In the genomic region with DNA sequence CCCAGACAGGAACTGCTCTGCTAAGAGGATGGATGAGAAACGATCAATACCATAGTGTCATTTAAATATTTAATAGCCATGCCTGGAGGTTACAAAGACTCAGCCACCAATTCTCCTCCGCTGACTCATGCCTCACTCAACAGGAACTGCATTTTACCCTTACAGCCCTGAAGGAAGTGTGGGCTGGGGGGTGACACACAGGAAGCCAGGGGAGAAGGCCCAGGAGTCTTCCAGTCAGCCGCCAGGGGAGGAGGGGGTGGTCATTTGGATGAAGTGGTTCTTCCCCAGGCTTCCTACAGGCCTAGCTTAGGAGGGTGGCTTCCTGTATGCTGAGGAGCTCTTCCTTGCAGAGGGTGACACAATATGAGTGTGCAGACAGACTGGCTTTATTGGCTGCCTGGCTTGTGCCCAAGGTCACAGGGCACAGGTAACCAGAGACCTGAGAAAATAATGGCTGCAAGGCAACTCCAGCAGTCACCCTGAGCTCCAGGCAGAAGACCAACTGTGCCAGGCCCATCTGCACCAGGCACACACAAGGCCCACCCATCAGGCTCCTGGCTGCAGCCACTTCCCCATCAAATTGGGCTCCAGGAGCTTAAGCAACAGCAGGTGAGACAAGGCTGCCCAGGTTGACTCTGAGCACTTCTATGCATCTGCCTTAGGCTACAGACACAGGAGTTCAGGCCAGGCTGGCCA, we compare ENCODE assay signal across 8 cellular contexts. TPM values are rescaled to one million over a fixed set of nuclear protein-coding genes. Genes with fewer than 3 reads are reported as not detected.
DNase-seq lines count a peak whose midpoint lies in the region; ATAC-seq, FAIRE-seq and TF ChIP-seq lines count a peak whose summit lies in the region.

No MANE protein-coding gene starts in this region.

- no peak for TF ChIP-seq POLR2A in suprapubic skin (IDR thresholded peaks at IDR 0.05)

- no peaks in the 10 kb centered on the region for H3K9me3 Mint-ChIP-seq in neural crest cell

- TF ChIP-seq EP300 in suprapubic skin (IDR thresholded peaks at IDR 0.05): no peak

- DNase-seq in ELR (ENCODE audit: low read depth): peak; percentile 100
- peak; percentile 83 for DNase-seq in NOMO-1 treated with dmso at 0.1 percent for 144 hours (lab: John Stamatoyannopoulos, UW; ENCODE audit: unreplicated experiment)
- DNase-seq in activated T-cell treated with anti-CD3 and anti-CD28 coated beads for 24 hours (ENCODE audit: low read depth): peak; percentile 76
- DNase-seq in neural crest cell (ENCODE audit: low read depth, low spot score): no peak
- no peak for DNase-seq in suprapubic skin (ENCODE audit: low spot score in 2 of 2)
- DNase-seq in frontal cortex (ENCODE audit: low spot score in 2 of 2): no peak

- TF ChIP-seq CTCF in neural crest cell (conservative IDR thresholded peaks at IDR 0.05) (peak; percentile 38), suprapubic skin (IDR thresholded peaks at IDR 0.05) (no peak)

- no peak for ATAC-seq in HG02870 (IDR thresholded peaks at IDR 0.05; ENCODE audit: unreplicated experiment)

- H3K4me3 ChIP-seq in esophagus (ENCODE audit: low read depth in 1 of 2, low read length in 2 of 2) (no peak overlapping the region), suprapubic skin (peak overlapping the region; percentile 12)

- H3K4me1 ChIP-seq in esophagus (ENCODE audit: control insufficient read depth in 2 of 2, insufficient read depth in 2 of 2, low read length in 1 of 2) (peaks cover 28 to 44% of the 10 kb centered on the region in 2 donors), suprapubic skin (peaks cover 100% of the 10 kb centered on the region)

- FAIRE-seq in frontal cortex (lab: Jason Lieb, UNC): no peak

- H3K9me3 ChIP-seq in esophagus (ENCODE audit: control insufficient read depth in 2 of 2, insufficient read depth in 1 of 2, low read depth in 1 of 2, low read length in 1 of 2): no peaks in the 10 kb centered on the region
- no peaks in the 10 kb centered on the region for H3K9me3 ChIP-seq in suprapubic skin

- no peaks in the 10 kb centered on the region for H3K36me3 ChIP-seq in esophagus (ENCODE audit: control insufficient read depth in 2 of 2, insufficient read depth in 2 of 2, low read length in 1 of 2)
- peaks cover 1% of the 10 kb centered on the region for H3K36me3 ChIP-seq in suprapubic skin

- H3K27me3 ChIP-seq in esophagus (ENCODE audit: control insufficient read depth in 1 of 2, insufficient read depth in 2 of 2, low read length in 2 of 2): no peaks in the 10 kb centered on the region
- no peaks in the 10 kb centered on the region for H3K27me3 ChIP-seq in suprapubic skin

- H3K36me3 Mint-ChIP-seq in neural crest cell (ENCODE audit: low read depth): no peaks in the 10 kb centered on the region

- WGBS in esophagus, 2 donors: 15 to 21% methylated on average over 3 of the region's 3 CpGs
- WGBS in suprapubic skin: 12% methylated on average over 3 of the region's 3 CpGs

- H3K27me3 Mint-ChIP-seq in neural crest cell (ENCODE audit: low read depth): no peaks in the 10 kb centered on the region

- peaks cover 85% of the 10 kb centered on the region for H3K4me1 Mint-ChIP-seq in neural crest cell

- H3K27ac ChIP-seq in esophagus (ENCODE audit: low read depth in 2 of 2, low read length in 1 of 2) (peak overlapping the region; percentile 61 to 90), suprapubic skin (peak overlapping the region; percentile 86)

- H3K27ac Mint-ChIP-seq in neural crest cell (ENCODE audit: unreplicated experiment): peak overlapping the region; percentile 81

- H3K4me3 Mint-ChIP-seq in neural crest cell: peak overlapping the region; percentile 63

RNA-seq across cellular contexts. Expression of a gene that starts 30.6 kb away (rescaled TPM):
- polyA plus RNA-seq in esophagus: 1,000 to 10,000 TPM; 1,612 to 3,865 TPM
- 2,997 and 3,023 TPM in 2 replicates for total RNA-seq in neural crest cell
- 1,000 to 10,000 TPM; 1,993 to 4,861 (median 3,987) TPM for total RNA-seq in suprapubic skin
- total RNA-seq in frontal cortex: 1,889 TPM

RNA-seq across cellular contexts. Expression of a gene that starts 34.1 kb away (rescaled TPM):
- 10 to 100 TPM; 17.3 to 32.1 TPM for polyA plus RNA-seq in esophagus
- total RNA-seq in neural crest cell (54.5 and 61.5 TPM in 2 replicates), suprapubic skin (10 to 100 TPM; 37.2 to 63.7 (median 51.6) TPM), frontal cortex (2.4 TPM)

RNA-seq across cellular contexts. Expression of a gene that starts 36.9 kb away (rescaled TPM):
- 10 to 100 TPM; 22.9 to 28.1 TPM for polyA plus RNA-seq in esophagus
- total RNA-seq in neural crest cell (108 and 114 TPM in 2 replicates), suprapubic skin (100 to 1,000 TPM in 2 of 4 donors, 10 to 100 TPM in 2; 62.0 to 310 (median 101) TPM), frontal cortex (62.4 TPM)

Comparison
In these comparisons a context has a peak if more than half of its experiments do, and no peak if none do; other contexts are left out.
1. DNase-seq: peak in ELR (single experiment), NOMO-1 treated with dmso at 0.1 percent for 144 hours (single experiment) and activated T-cell treated with anti-CD3 and anti-CD28 coated beads for 24 hours (single experiment); none in neural crest cell (single experiment), suprapubic skin (0 of 2) and frontal cortex (0 of 2).
2. RNA of a gene that starts 34.1 kb away (total RNA-seq): 37.2 to 63.7 TPM in suprapubic skin and 54.5 to 61.5 TPM in neural crest cell; 2.4 TPM in frontal cortex (single experiment); every median in the first group is over 10 times any median in the second.